1 cellular context compared by ENCODE assay signal in genomic region chr2:32918774-32919173, GRCh38.
TF ChIP-seq lines count a peak whose summit lies in the region.

No MANE protein-coding gene starts in this region.

TF ChIP-seq in SK-N-SH treated with all-trans-retinoic acid at 6 μM for 48 hours, 23 proteins besides CTCF, POLR2A, EP300 and RAD21 (continued from another document):
- TF ChIP-seq, protein P1, sequence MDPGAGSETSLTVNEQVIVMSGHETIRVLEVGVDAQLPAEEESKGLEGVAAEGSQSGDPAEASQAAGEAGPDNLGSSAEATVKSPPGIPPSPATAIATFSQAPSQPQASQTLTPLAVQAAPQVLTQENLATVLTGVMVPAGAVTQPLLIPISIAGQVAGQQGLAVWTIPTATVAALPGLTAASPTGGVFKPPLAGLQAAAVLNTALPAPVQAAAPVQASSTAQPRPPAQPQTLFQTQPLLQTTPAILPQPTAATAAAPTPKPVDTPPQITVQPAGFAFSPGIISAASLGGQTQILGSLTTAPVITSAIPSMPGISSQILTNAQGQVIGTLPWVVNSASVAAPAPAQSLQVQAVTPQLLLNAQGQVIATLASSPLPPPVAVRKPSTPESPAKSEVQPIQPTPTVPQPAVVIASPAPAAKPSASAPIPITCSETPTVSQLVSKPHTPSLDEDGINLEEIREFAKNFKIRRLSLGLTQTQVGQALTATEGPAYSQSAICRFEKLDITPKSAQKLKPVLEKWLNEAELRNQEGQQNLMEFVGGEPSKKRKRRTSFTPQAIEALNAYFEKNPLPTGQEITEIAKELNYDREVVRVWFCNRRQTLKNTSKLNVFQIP (CRISPR knock-in tag; IDR thresholded peaks at IDR 0.05; ENCODE audit: borderline replicate concordance, low read depth): no peak
- no peak for TF ChIP-seq ZFP3 (CRISPR knock-in tag; IDR thresholded peaks at IDR 0.05)
- TF ChIP-seq PATZ1 (CRISPR knock-in tag; IDR thresholded peaks at IDR 0.05; ENCODE audit: borderline replicate concordance): no peak
